ENCODE assay signal across 32 cellular contexts in the genomic region with DNA sequence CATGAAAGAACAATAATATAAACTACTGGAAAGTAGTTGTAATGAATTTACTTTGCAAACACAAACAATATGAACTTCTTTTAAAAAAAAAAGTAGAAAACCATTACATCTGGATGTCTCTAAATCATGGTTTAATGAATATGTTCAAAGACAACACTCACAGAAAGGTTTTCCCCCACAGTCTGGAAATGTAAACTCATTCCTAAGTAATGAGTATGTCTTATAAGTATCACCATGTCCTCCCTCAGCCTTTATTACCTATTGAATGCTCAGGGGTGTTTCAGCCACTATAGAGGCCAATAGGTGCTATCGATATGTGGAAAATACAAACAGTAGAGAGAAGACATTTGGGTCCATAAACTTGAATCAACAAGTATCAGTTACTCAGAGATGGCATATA.
DNase-seq lines count a peak whose midpoint lies in the region; FAIRE-seq and TF ChIP-seq lines count a peak whose summit lies in the region.
"Had no signal": no experiment of that assay in that cellular context is flagged by ENCODE, and none has a peak within 500 bp of the region (broad histone marks: within the 10 kb centered on the region; RNA-seq: fewer than 3 reads in every experiment).

No MANE protein-coding gene starts in this region.

- CTCF ChIA-PET in GM10248 (lab: Yijun Ruan, JAX), result interaction anchor here (1.4 kb wide), 1 partner anchor 12 kb away, joined by 4 read pairs; no protein-coding TSS in a partner anchor

- H3K27ac Mint-ChIP-seq in osteocyte (ENCODE audit: unreplicated experiment) (peak overlapping the region; percentile 69), type B pancreatic cell (no peak overlapping the region)
- H3K27ac Mint-ChIP-seq: activated naive CD4-positive, alpha-beta T cell treated with anti-CD3 and anti-CD28 coated beads, Interleukin-2, amount 50 U/mL, for 24 hours; activated T-helper 2 cell treated with anti-CD3 and anti-CD28 coated beads, Interferon-gamma antibody, Interleukin-2, Interleukin-4, amounts not matched to agents 10 μg/mL and 5 μg/mL and 100 μg/mL, durations not matched to agents 14 hours and 24 hours and 36 hours; CD8-positive, alpha-beta memory T cell; memory B cell; stimulated activated naive CD8-positive, alpha-beta T cell treated with anti-CD3 and anti-CD28 coated beads, Interleukin-15, amount 100 ng/mL, for 72 hours had no signal

- H3K27me3 Mint-ChIP-seq in osteocyte (ENCODE audit: unreplicated experiment), result no peaks in the 10 kb centered on the region
- no peaks in the 10 kb centered on the region for H3K27me3 Mint-ChIP-seq in type B pancreatic cell
- H3K27me3 Mint-ChIP-seq: stimulated activated naive CD8-positive, alpha-beta T cell treated with anti-CD3 and anti-CD28 coated beads, Interleukin-15, amount 100 ng/mL, for 72 hours had no signal

- H3K4me1 Mint-ChIP-seq in osteocyte (ENCODE audit: unreplicated experiment) (peaks cover 34% of the 10 kb centered on the region), type B pancreatic cell (ENCODE audit: unreplicated experiment) (peaks cover 17% of the 10 kb centered on the region)
- H3K4me1 Mint-ChIP-seq: activated naive CD4-positive, alpha-beta T cell treated with anti-CD3 and anti-CD28 coated beads, Interleukin-2, amount 50 U/mL, for 24 hours; CD8-positive, alpha-beta memory T cell; memory B cell; neural crest cell; stimulated activated naive CD8-positive, alpha-beta T cell treated with anti-CD3 and anti-CD28 coated beads, Interleukin-15, amount 100 ng/mL, for 72 hours had no signal

- H3K4me3 Mint-ChIP-seq in osteocyte (ENCODE audit: unreplicated experiment) (no peak overlapping the region), type B pancreatic cell (no peak overlapping the region)
- H3K4me3 Mint-ChIP-seq: activated naive CD4-positive, alpha-beta T cell treated with anti-CD3 and anti-CD28 coated beads, Interleukin-2, amount 50 U/mL, for 24 hours; CD8-positive, alpha-beta memory T cell; memory B cell; neural crest cell; stimulated activated naive CD8-positive, alpha-beta T cell treated with anti-CD3 and anti-CD28 coated beads, Interleukin-15, amount 100 ng/mL, for 72 hours had no signal

- TF ChIP-seq CTCF in AG10803 (conservative IDR thresholded peaks at IDR 0.05; ENCODE audit: low read length), result no peak
- TF ChIP-seq CTCF in osteocyte (IDR thresholded peaks at IDR 0.05), result no peak
- no peak for TF ChIP-seq CTCF in GM10248 (IDR thresholded peaks at IDR 0.05; ENCODE audit: control extremely low read depth, extremely low read depth, low read depth, missing control alignments)
- no peak for TF ChIP-seq CTCF in type B pancreatic cell (conservative IDR thresholded peaks at IDR 0.05)

- H3K36me3 Mint-ChIP-seq in osteocyte (ENCODE audit: unreplicated experiment) (peaks cover 63% of the 10 kb centered on the region), type B pancreatic cell (peaks cover 42% of the 10 kb centered on the region)
- H3K36me3 Mint-ChIP-seq: activated naive CD4-positive, alpha-beta T cell treated with anti-CD3 and anti-CD28 coated beads, Interleukin-2, amount 50 U/mL, for 24 hours; CD8-positive, alpha-beta memory T cell; memory B cell had no signal

- H3K4me3 ChIP-seq in AG10803 (ENCODE audit: low read length), result no peak overlapping the region
- H3K4me3 ChIP-seq: Peyer's patch, right atrium auricular region, thoracic aorta had no signal

- no peaks in the 10 kb centered on the region for H3K9me3 Mint-ChIP-seq in osteocyte (ENCODE audit: unreplicated experiment)
- H3K9me3 Mint-ChIP-seq in type B pancreatic cell, result no peaks in the 10 kb centered on the region
- H3K9me3 Mint-ChIP-seq: activated naive CD4-positive, alpha-beta T cell treated with anti-CD3 and anti-CD28 coated beads, Interleukin-2, amount 50 U/mL, for 24 hours; activated T-helper 2 cell treated with anti-CD3 and anti-CD28 coated beads, Interferon-gamma antibody, Interleukin-2, Interleukin-4, amounts not matched to agents 10 μg/mL and 5 μg/mL and 100 μg/mL, durations not matched to agents 14 hours and 24 hours and 36 hours; CD8-positive, alpha-beta memory T cell; neural crest cell; stimulated activated naive CD8-positive, alpha-beta T cell treated with anti-CD3 and anti-CD28 coated beads, Interleukin-15, amount 100 ng/mL, for 72 hours had no signal

- peak; percentile 100 for FAIRE-seq in endometrium (lab: Jason Lieb, UNC)
- FAIRE-seq: GM12892, urothelium cell line had no signal

- peak; percentile 54 for DNase-seq in AG10803 (ENCODE audit: low read depth)
- DNase-seq in NCI-H226, result peak; percentile 13
- no peak for DNase-seq in osteocyte (ENCODE audit: extremely low spot score, unreplicated experiment)
- no peak for DNase-seq in HT-29 (ENCODE audit: low spot score)
- DNase-seq in GM10248 (ENCODE audit: extremely low spot score), result no peak
- no peak for DNase-seq in type B pancreatic cell (ENCODE audit: extremely low spot score, unreplicated experiment)
- no peak for DNase-seq in nucleus accumbens (lab: John Stamatoyannopoulos, UW)
- DNase-seq: activated CD4-positive, alpha-beta T cell treated with anti-CD3 and anti-CD28 coated beads, Interleukin-2, amount 50 U/mL, for 48 hours; anterior cingulate cortex; caudate nucleus; CD8-positive, alpha-beta memory T cell; DMS 273 treated with DMSO at 0.1 percent for 48 hours; H7; hippocampal formation; NCI-H1436 treated with DMSO at 0.1 percent for 48 hours; NCI-H2107; NCI-H446; NCI-H748 treated with DMSO at 0.1 percent for 48 hours; Peyer's patch; SHP77 treated with DMSO at 0.1 percent for 48 hours; stimulated activated CD4-positive, alpha-beta T cell treated with anti-CD3 and anti-CD28 coated beads, Interleukin-1b, Interleukin-23, amount 100 ng/mL, for 48 hours; stimulated activated naive CD8-positive, alpha-beta T cell treated with anti-CD3 and anti-CD28 coated beads, Interleukin-15, amount 100 ng/mL, for 72 hours; T-helper 2 cell had no signal

- POLR2A ChIA-PET in GM10248 (lab: Yijun Ruan, JAX), result no interaction called here

Comparison
In these comparisons a context has a peak if more than half of its experiments do, and no peak if none do; other contexts are left out.
1. DNase-seq: peak in AG10803 (single experiment) and NCI-H226 (single experiment); none in osteocyte (single experiment), HT-29 (single experiment), GM10248 (single experiment), type B pancreatic cell (single experiment) and nucleus accumbens (0 of 56).